In the genomic region with DNA sequence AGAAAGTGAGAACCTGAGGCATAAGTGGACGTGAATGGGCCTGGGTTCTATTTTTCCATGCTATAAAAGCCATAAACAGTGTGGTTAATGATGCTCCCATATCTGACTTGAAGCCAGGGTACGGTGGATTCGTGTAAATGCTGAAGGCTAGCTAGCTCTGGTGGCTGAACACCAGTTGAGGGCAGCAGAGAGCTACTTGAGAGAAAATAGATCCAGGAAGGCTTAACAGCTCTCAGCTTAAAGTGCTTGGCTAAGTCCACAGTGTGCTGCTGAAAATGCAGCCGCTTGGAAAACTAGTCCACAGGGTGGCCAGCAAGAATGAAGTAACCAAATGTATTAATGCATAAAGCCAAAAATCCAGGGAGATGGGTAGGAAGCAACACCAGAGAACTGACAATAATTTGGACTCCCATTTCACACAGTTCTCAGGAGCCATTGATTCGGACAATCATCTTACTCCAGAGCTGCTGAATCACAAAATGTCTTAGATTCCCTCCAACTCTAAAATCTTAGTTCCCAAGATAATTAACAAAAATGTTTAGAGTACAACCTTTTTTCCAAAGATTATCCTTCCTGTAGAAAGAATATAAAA, we compare ENCODE assay signal across 7 cellular contexts. TPM values are rescaled to one million over a fixed set of nuclear protein-coding genes. Genes with fewer than 3 reads are reported as not detected.
DNase-seq lines count a peak whose midpoint lies in the region; ATAC-seq and TF ChIP-seq lines count a peak whose summit lies in the region.

No MANE protein-coding gene starts in this region.

- intact Hi-C loops in CD8-positive, alpha-beta T cell (cut with DNase I, micrococcal nuclease) = no loop called here

- no peaks in the 10 kb centered on the region for H3K79me2 ChIP-seq in KMS-11 (ENCODE audit: insufficient read depth, low read depth)

- H3K36me3 Mint-ChIP-seq in stimulated activated naive B cell treated with anti-CD40 and anti-IgM and Interleukin-4, amounts not matched to agents 10 μg/mL and 1 μg/mL and 100 μg/mL, for 72 hours = no peaks in the 10 kb centered on the region
- no peaks in the 10 kb centered on the region for H3K36me3 Mint-ChIP-seq in CD8-positive, alpha-beta T cell

- H3K27ac ChIP-seq in KMS-11 (no peak overlapping the region), RWPE1 (no peak overlapping the region)
- no peak overlapping the region for H3K27ac ChIP-seq in CD8-positive, alpha-beta T cell (ENCODE audit: low read depth, low read length)

- peaks cover 33 to 34% of the 10 kb centered on the region in 2 donors for H3K27me3 Mint-ChIP-seq in stimulated activated naive B cell treated with anti-CD40 and anti-IgM and Interleukin-4, amounts not matched to agents 10 μg/mL and 1 μg/mL and 100 μg/mL, for 72 hours
- H3K27me3 Mint-ChIP-seq in CD8-positive, alpha-beta T cell (ENCODE audit: low read depth) = peaks cover 21% of the 10 kb centered on the region

- peak overlapping the region; percentile 22; the same call in 1 of the 2 replicates for H2AFZ ChIP-seq in KMS-11 (ENCODE audit: low read depth)

- no peak overlapping the region for H3K4me3 Mint-ChIP-seq in stimulated activated naive B cell treated with anti-CD40 and anti-IgM and Interleukin-4, amounts not matched to agents 10 μg/mL and 1 μg/mL and 100 μg/mL, for 72 hours
- H3K4me3 Mint-ChIP-seq in CD8-positive, alpha-beta T cell = no peak overlapping the region

- TF ChIP-seq CTCF in KMS-11 (conservative IDR thresholded peaks at IDR 0.05; ENCODE audit: low read depth, low read length) = peak; percentile 66
- TF ChIP-seq CTCF in RWPE1 (conservative IDR thresholded peaks at IDR 0.05; ENCODE audit: low read depth) = peak; percentile 77
- TF ChIP-seq CTCF in fibroblast of mammary gland (conservative IDR thresholded peaks at IDR 0.05; ENCODE audit: control insufficient read depth, insufficient read depth, low read depth, low read length) = peak; percentile 90
- TF ChIP-seq CTCF in CD8-positive, alpha-beta T cell (IDR thresholded peaks at IDR 0.05) = no peak

- H3K4me1 ChIP-seq in KMS-11 (ENCODE audit: low read depth, poor library complexity, severe bottlenecking) = no peaks in the 10 kb centered on the region
- no peaks in the 10 kb centered on the region for H3K4me1 ChIP-seq in CD8-positive, alpha-beta T cell (ENCODE audit: insufficient read depth, low read length)

- no peaks in the 10 kb centered on the region for H3K9me3 ChIP-seq in CD8-positive, alpha-beta T cell (ENCODE audit: low read length)

- peaks cover 0 to 6% of the 10 kb centered on the region in 2 donors for H3K4me1 Mint-ChIP-seq in stimulated activated naive B cell treated with anti-CD40 and anti-IgM and Interleukin-4, amounts not matched to agents 10 μg/mL and 1 μg/mL and 100 μg/mL, for 72 hours
- no peaks in the 10 kb centered on the region for H3K4me1 Mint-ChIP-seq in CD8-positive, alpha-beta T cell (ENCODE audit: low read depth)

- peak; percentile 79 for ATAC-seq in GM21367 (IDR thresholded peaks at IDR 0.05; ENCODE audit: unreplicated experiment)
- peak; percentile 70 to 75 for ATAC-seq in stimulated activated naive B cell treated with anti-CD40 and anti-IgM and Interleukin-4, amounts not matched to agents 10 μg/mL and 1 μg/mL and 100 μg/mL, for 72 hours (replicated peaks)
- no peak for ATAC-seq in CD8-positive, alpha-beta T cell

- POLR2A ChIA-PET in RWPE1 (lab: Yijun Ruan, JAX; ENCODE audit: low non-redundant PET) = no interaction called here
- POLR2A ChIA-PET in CD8-positive, alpha-beta T cell (lab: Charles Lee) = no interaction called here

- no peak overlapping the region for H3K27ac Mint-ChIP-seq in stimulated activated naive B cell treated with anti-CD40 and anti-IgM and Interleukin-4, amounts not matched to agents 10 μg/mL and 1 μg/mL and 100 μg/mL, for 72 hours
- H3K27ac Mint-ChIP-seq in CD8-positive, alpha-beta T cell = no peak overlapping the region

- H4K20me1 ChIP-seq in KMS-11 (ENCODE audit: insufficient read depth) = no peaks in the 10 kb centered on the region

- CTCF ChIA-PET in RWPE1 (lab: Yijun Ruan, JAX) = interaction anchor here (0.7 to 1.0 kb wide), 4 partner anchors 10 to 1908 kb away, joined by 3 to 5 read pairs (median 4); no protein-coding TSS in a partner anchor
- CTCF ChIA-PET in CD8-positive, alpha-beta T cell (lab: Charles Lee) = no interaction called here

- H3K27me3 ChIP-seq in KMS-11 (ENCODE audit: insufficient read depth, low read depth) = no peaks in the 10 kb centered on the region
- H3K27me3 ChIP-seq in CD8-positive, alpha-beta T cell (ENCODE audit: insufficient read depth, low read length) = no peaks in the 10 kb centered on the region

- DNase-seq in EL (peak; percentile 49), RWPE1 (ENCODE audit: low spot score) (peak; percentile 51), fibroblast of mammary gland (ENCODE audit: low read depth) (peak; percentile 76)
- no peak for DNase-seq in stimulated activated naive B cell treated with anti-CD40 and anti-IgM and Interleukin-4, amounts not matched to agents 10 μg/mL and 1 μg/mL and 100 μg/mL, for 72 hours
- no peak for DNase-seq in CD8-positive, alpha-beta T cell

- no peak overlapping the region for H3K4me2 ChIP-seq in KMS-11

- peaks cover 5 to 6% of the 10 kb centered on the region in 2 donors for H3K9me3 Mint-ChIP-seq in stimulated activated naive B cell treated with anti-CD40 and anti-IgM and Interleukin-4, amounts not matched to agents 10 μg/mL and 1 μg/mL and 100 μg/mL, for 72 hours
- H3K9me3 Mint-ChIP-seq in CD8-positive, alpha-beta T cell = peaks cover 6% of the 10 kb centered on the region

- H3K9ac ChIP-seq in KMS-11 = no peak overlapping the region

- H3K36me3 ChIP-seq in KMS-11 (ENCODE audit: insufficient read depth) = no peaks in the 10 kb centered on the region
- H3K36me3 ChIP-seq in CD8-positive, alpha-beta T cell (ENCODE audit: insufficient read depth, low read length) = no peaks in the 10 kb centered on the region

- H3K4me3 ChIP-seq in KMS-11 (IDR thresholded peaks at IDR 0.05; ENCODE audit: insufficient read depth, low read depth, low read length) (no peak overlapping the region), fibroblast of mammary gland (ENCODE audit: control insufficient read depth, low read depth, low read length) (no peak overlapping the region)
- no peak overlapping the region for H3K4me3 ChIP-seq in CD8-positive, alpha-beta T cell (ENCODE audit: low read depth, low read length)

RNA-seq across cellular contexts. Expression of gene FOXG1, which starts 15.0 kb away (rescaled TPM):
- not detected for total RNA-seq in CD8-positive, alpha-beta T cell

Comparison
In these comparisons a context has a peak if more than half of its experiments do, and no peak if none do; other contexts are left out.
1. DNase-seq: peak in EL (single experiment), RWPE1 (single experiment) and fibroblast of mammary gland (single experiment); none in stimulated activated naive B cell treated with anti-CD40 and anti-IgM and Interleukin-4, amounts not matched to agents 10 μg/mL and 1 μg/mL and 100 μg/mL, for 72 hours (single experiment) and CD8-positive, alpha-beta T cell (0 of 7).